Comparison of ENCODE assay signal across 8 cellular contexts in the genomic region with DNA sequence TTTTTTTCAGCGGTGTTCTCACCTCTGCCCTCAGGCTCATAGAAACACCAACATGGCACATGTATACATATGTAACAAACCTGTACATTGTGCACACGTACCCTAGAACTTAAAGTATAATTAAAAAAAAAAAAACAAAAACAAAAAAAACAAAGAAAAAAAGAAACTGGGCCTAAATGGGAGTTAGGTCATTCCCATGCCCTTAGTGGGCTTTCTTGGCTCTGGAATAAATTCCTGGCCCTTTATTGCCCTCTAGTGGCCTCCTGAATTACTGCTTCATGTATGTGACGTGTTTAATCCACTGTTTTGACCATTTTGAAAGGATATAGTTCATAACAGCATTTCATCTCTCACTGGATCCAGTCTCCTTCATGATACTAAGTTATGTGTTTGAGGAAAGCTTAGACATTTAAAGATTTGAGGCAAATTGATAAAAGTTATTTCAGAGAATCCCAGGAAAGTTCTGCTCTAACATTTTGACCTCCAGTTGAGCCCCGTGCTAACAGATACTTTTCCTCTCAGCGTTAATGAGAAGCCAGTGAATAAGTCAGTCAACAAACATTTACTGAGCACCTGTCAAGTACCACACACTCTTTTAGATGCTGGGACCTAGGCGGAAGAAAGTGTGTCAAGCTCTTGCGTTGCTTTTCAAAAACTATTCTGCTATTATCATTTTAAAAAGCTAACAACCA. TPM values are rescaled to one million over a fixed set of nuclear protein-coding genes. Genes with fewer than 3 reads are reported as not detected.
DNase-seq lines count a peak whose midpoint lies in the region; ATAC-seq and TF ChIP-seq lines count a peak whose summit lies in the region.

No MANE protein-coding gene starts in this region.

- no peak overlapping the region for H3K27ac ChIP-seq in SK-N-SH (ENCODE audit: low read depth in 2 of 2, low read length in 1 of 2)

- no peaks in the 10 kb centered on the region for H4K20me1 ChIP-seq in SK-N-SH (ENCODE audit: insufficient read depth)

- 60% methylated on average over 7 of the region's 7 CpGs for WGBS in SK-N-SH (ENCODE audit: low lambda C conversion rate)

- H3K4me1 Mint-ChIP-seq in activated T-helper 17 cell treated with anti-CD3 and anti-CD28 coated beads, Interleukin-2, amount 50 U/mL, for 72 hours = no peaks in the 10 kb centered on the region

- no peaks in the 10 kb centered on the region for H3K36me3 ChIP-seq in SK-N-SH (replicated peaks in 1 of 2; ENCODE audit: control insufficient read depth in 1 of 2, insufficient read depth in 2 of 2, low read length in 1 of 2)

- H3K36me3 Mint-ChIP-seq in activated T-helper 17 cell treated with anti-CD3 and anti-CD28 coated beads, Interleukin-2, amount 50 U/mL, for 72 hours (ENCODE audit: low read depth) = no peaks in the 10 kb centered on the region

- H3K4me3 Mint-ChIP-seq in activated T-helper 17 cell treated with anti-CD3 and anti-CD28 coated beads, Interleukin-2, amount 50 U/mL, for 72 hours = no peak overlapping the region

- peaks cover 8% of the 10 kb centered on the region for H3K9me3 Mint-ChIP-seq in activated T-helper 17 cell treated with anti-CD3 and anti-CD28 coated beads, Interleukin-2, amount 50 U/mL, for 72 hours

- DNase-seq in stimulated activated CD4-positive, alpha-beta T cell treated with anti-CD3 and anti-CD28 coated beads, Interleukin-15, amount 100 ng/mL, for 24 hours = peak; percentile 40
- DNase-seq in stimulated activated CD4-positive, alpha-beta T cell treated with anti-CD3 and anti-CD28 coated beads, Interleukin-4, amount 100 ng/mL, for 1 hour = no peak
- DNase-seq in NAMALWA (ENCODE audit: low spot score) = peak; percentile 83
- DNase-seq in SK-N-SH = peak; percentile 73
- peak; percentile 67 for DNase-seq in epidermal melanocyte (ENCODE audit: insufficient read length, low spot score)
- peak; percentile 37 for DNase-seq in middle frontal gyrus (ENCODE audit: extremely low spot score, low spot score)

- CTCF ChIA-PET in SK-N-SH (lab: Yijun Ruan, JAX) = interaction anchor here (0.6 to 25.2 kb wide), 38 partner anchors 9 to 570 kb away, joined by 3 to 593 read pairs (median 4); no protein-coding TSS in a partner anchor

- peaks cover 5% of the 10 kb centered on the region for H3F3A ChIP-seq in SK-N-SH (replicated peaks; ENCODE audit: insufficient read depth)

- ATAC-seq in HG03354 (IDR thresholded peaks at IDR 0.05; ENCODE audit: poor library complexity, severe bottlenecking, unreplicated experiment) = no peak
- no peak for ATAC-seq in activated T-helper 17 cell treated with anti-CD3 and anti-CD28 coated beads, Interleukin-2, amount 50 U/mL, for 72 hours (replicated peaks)

- H3K4me1 ChIP-seq in SK-N-SH (ENCODE audit: control insufficient read depth in 1 of 2, insufficient read depth in 2 of 2, low read depth in 1 of 2, low read length in 1 of 2) = no peaks in the 10 kb centered on the region; a peak in 1 of 4 replicates

- H3K79me2 ChIP-seq in SK-N-SH (ENCODE audit: insufficient read depth) = no peaks in the 10 kb centered on the region

- peaks cover 10% of the 10 kb centered on the region; the same call in 1 of the 2 replicates for H3K9me3 ChIP-seq in SK-N-SH

- no peak overlapping the region for H3K27ac Mint-ChIP-seq in activated T-helper 17 cell treated with anti-CD3 and anti-CD28 coated beads, Interleukin-2, amount 50 U/mL, for 72 hours

- H3K4me2 ChIP-seq in SK-N-SH = no peak overlapping the region

- TF ChIP-seq CTCF in SK-N-SH (IDR thresholded peaks at IDR 0.05) = peak; percentile 95

- peak overlapping the region; percentile 74; the same call in 1 of the 2 replicates for H2AFZ ChIP-seq in SK-N-SH (ENCODE audit: low read depth)

- peak; percentile 92 for TF ChIP-seq RAD21 in SK-N-SH (IDR thresholded peaks at IDR 0.05; ENCODE audit: low read length)

- TF ChIP-seq EP300 in SK-N-SH (IDR thresholded peaks at IDR 0.05; ENCODE audit: borderline replicate concordance in 1 of 2, low read depth in 1 of 2, low read length in 1 of 2) = no peak

- H3K4me3 ChIP-seq in SK-N-SH (ENCODE audit: low read depth in 2 of 2, low read length in 1 of 2) = no peak overlapping the region; a peak in 1 of 4 replicates

- H3K27me3 Mint-ChIP-seq in activated T-helper 17 cell treated with anti-CD3 and anti-CD28 coated beads, Interleukin-2, amount 50 U/mL, for 72 hours = peaks cover 15% of the 10 kb centered on the region

- POLR2A ChIA-PET in SK-N-SH (lab: Yijun Ruan, JAX) = no interaction called here

- no peaks in the 10 kb centered on the region for H3K9me2 ChIP-seq in SK-N-SH

- H3K27me3 ChIP-seq in SK-N-SH (ENCODE audit: insufficient read depth) = no peaks in the 10 kb centered on the region

- no peak overlapping the region for H3K9ac ChIP-seq in SK-N-SH

TF ChIP-seq in SK-N-SH, 30 proteins besides CTCF, POLR2A, EP300 and RAD21:
- TF ChIP-seq JUND (IDR thresholded peaks at IDR 0.05) = no peak
- peak; percentile 62; the same call in 1 of the 2 replicates for TF ChIP-seq SMC3 (IDR thresholded peaks at IDR 0.05; ENCODE audit: low read depth, low read length)
- TF ChIP-seq RCOR1 (IDR thresholded peaks at IDR 0.05; ENCODE audit: low read length) = peak; percentile 21; the same call in 1 of the 2 replicates

RNA-seq across cellular contexts. Expression of a gene that starts 54.7 kb away (rescaled TPM):
- 72.4 and 98.7 TPM in 2 replicates for polyA plus RNA-seq in SK-N-SH (2012; rRNA removed)
- 120 and 138 TPM in 2 replicates for polyA plus RNA-seq in SK-N-SH (2012; cell fraction: cytosol; rRNA removed)
- polyA plus RNA-seq in SK-N-SH (2012; cell fraction: nucleus; rRNA removed) = 14.7 and 39.4 TPM in 2 replicates
- 10 to 100 TPM; 18.5 to 23.5 TPM for total RNA-seq in activated T-helper 17 cell treated with anti-CD3 and anti-CD28 coated beads, Interleukin-2, amount 50 U/mL, for 72 hours
